ENCODE assay signal across 17 cellular contexts in the genomic region with DNA sequence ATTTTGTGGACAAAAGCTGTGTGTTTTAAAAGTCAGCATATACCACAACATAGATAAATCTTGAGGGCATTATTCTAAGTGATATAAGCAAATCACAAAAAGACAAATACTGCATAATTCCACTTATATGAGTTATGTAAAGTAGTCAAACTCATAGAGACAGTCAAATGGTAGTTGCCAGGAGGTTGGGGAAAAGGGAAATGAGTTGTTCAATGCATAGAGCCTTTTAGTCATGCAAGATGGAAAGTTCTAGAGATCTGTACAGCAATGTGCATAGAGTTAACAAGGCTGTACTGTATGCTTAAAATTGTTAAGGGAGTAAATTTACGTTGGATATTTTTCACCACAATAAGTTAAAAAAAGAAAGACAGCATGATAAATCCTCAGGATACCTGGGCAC.
DNase-seq lines count a peak whose midpoint lies in the region; ATAC-seq and TF ChIP-seq lines count a peak whose summit lies in the region.
"Had no signal": no experiment of that assay in that cellular context is flagged by ENCODE, and none has a peak within 500 bp of the region (broad histone marks: within the 10 kb centered on the region; RNA-seq: fewer than 3 reads in every experiment).

No MANE protein-coding gene starts in this region.

- CTCF ChIA-PET in CD8-positive, alpha-beta memory T cell (lab: Charles Lee) = no interaction called here

- H3K27me3 ChIP-seq in CD8-positive, alpha-beta memory T cell (ENCODE audit: insufficient read depth, low read length, poor library complexity, severe bottlenecking) = no peaks in the 10 kb centered on the region

- H3K36me3 Mint-ChIP-seq in chondrocyte (ENCODE audit: low read depth) = peaks cover 4% of the 10 kb centered on the region
- no peaks in the 10 kb centered on the region for H3K36me3 Mint-ChIP-seq in CD8-positive, alpha-beta memory T cell
- no peaks in the 10 kb centered on the region for H3K36me3 Mint-ChIP-seq in activated naive CD8-positive, alpha-beta T cell treated with anti-CD3 and anti-CD28 coated beads for 36 hours
- H3K36me3 Mint-ChIP-seq: CD4-positive, alpha-beta memory T cell had no signal

- no peak overlapping the region for H3K4me3 Mint-ChIP-seq in chondrocyte (ENCODE audit: unreplicated experiment)
- no peak overlapping the region for H3K4me3 Mint-ChIP-seq in CD8-positive, alpha-beta memory T cell
- H3K4me3 Mint-ChIP-seq in activated naive CD8-positive, alpha-beta T cell treated with anti-CD3 and anti-CD28 coated beads for 36 hours = no peak overlapping the region
- H3K4me3 Mint-ChIP-seq: CD4-positive, alpha-beta memory T cell had no signal

- DNase-seq in NCI-H526 (lab: John Stamatoyannopoulos, UW) = peak; percentile 34 to 62
- no peak for DNase-seq in chondrocyte (ENCODE audit: low spot score)
- peak; percentile 19 to 70 for DNase-seq in lung microvascular endothelial cell (ENCODE audit: low read depth in 2 of 2)
- no peak for DNase-seq in CD8-positive, alpha-beta memory T cell
- DNase-seq in activated naive CD8-positive, alpha-beta T cell treated with anti-CD3 and anti-CD28 coated beads for 36 hours = no peak
- DNase-seq: C1 segment of cervical spinal cord; Caco-2; CD4-positive, alpha-beta memory T cell; DMS153; DMS79; EL; GDM1; GOT3; H7; HCEC 1CT had no signal

- peaks cover 74% of the 10 kb centered on the region for H3K4me1 Mint-ChIP-seq in chondrocyte (ENCODE audit: low read depth)
- peaks cover 32 to 35% (median 34%) of the 10 kb centered on the region in 3 donors for H3K4me1 Mint-ChIP-seq in CD8-positive, alpha-beta memory T cell
- peaks cover 41% of the 10 kb centered on the region for H3K4me1 Mint-ChIP-seq in activated naive CD8-positive, alpha-beta T cell treated with anti-CD3 and anti-CD28 coated beads for 36 hours

- H3K4me1 ChIP-seq in CD8-positive, alpha-beta memory T cell (ENCODE audit: insufficient read depth, low read length) = peaks cover 24% of the 10 kb centered on the region
- H3K4me1 ChIP-seq: Caco-2 had no signal

- no peaks in the 10 kb centered on the region for H3K27me3 Mint-ChIP-seq in chondrocyte (ENCODE audit: low read depth)
- H3K27me3 Mint-ChIP-seq in CD8-positive, alpha-beta memory T cell = peaks cover 0 to 2% of the 10 kb centered on the region in 2 donors
- no peaks in the 10 kb centered on the region for H3K27me3 Mint-ChIP-seq in activated naive CD8-positive, alpha-beta T cell treated with anti-CD3 and anti-CD28 coated beads for 36 hours
- H3K27me3 Mint-ChIP-seq: CD4-positive, alpha-beta memory T cell had no signal

- H3K27ac ChIP-seq in CD8-positive, alpha-beta memory T cell (ENCODE audit: low read depth, low read length) = no peak overlapping the region

- POLR2A ChIA-PET in CD8-positive, alpha-beta memory T cell (lab: Charles Lee) = no interaction called here

- H3K36me3 ChIP-seq in CD8-positive, alpha-beta memory T cell (ENCODE audit: insufficient read depth, low read length) = no peaks in the 10 kb centered on the region

- peak overlapping the region; percentile 19 for H3K27ac Mint-ChIP-seq in chondrocyte (ENCODE audit: unreplicated experiment)
- no peak overlapping the region for H3K27ac Mint-ChIP-seq in CD8-positive, alpha-beta memory T cell
- no peak overlapping the region for H3K27ac Mint-ChIP-seq in activated naive CD8-positive, alpha-beta T cell treated with anti-CD3 and anti-CD28 coated beads for 36 hours
- H3K27ac Mint-ChIP-seq: CD4-positive, alpha-beta memory T cell had no signal

- no peak for TF ChIP-seq CTCF in chondrocyte (IDR thresholded peaks at IDR 0.05)

- no peak overlapping the region for H3K4me3 ChIP-seq in CD8-positive, alpha-beta memory T cell (ENCODE audit: low read length)
- H3K4me3 ChIP-seq: GM12878 had no signal

- ATAC-seq in GM21390 (IDR thresholded peaks at IDR 0.05; ENCODE audit: unreplicated experiment) = no peak
- ATAC-seq: GM12878 had no signal

- H3K9me3 ChIP-seq in CD8-positive, alpha-beta memory T cell (ENCODE audit: low read length) = no peaks in the 10 kb centered on the region
- H3K9me3 ChIP-seq: Caco-2 had no signal

- peaks cover 4% of the 10 kb centered on the region for H3K9me3 Mint-ChIP-seq in chondrocyte (ENCODE audit: low read depth)
- H3K9me3 Mint-ChIP-seq in CD8-positive, alpha-beta memory T cell = no peaks in the 10 kb centered on the region
- no peaks in the 10 kb centered on the region for H3K9me3 Mint-ChIP-seq in activated naive CD8-positive, alpha-beta T cell treated with anti-CD3 and anti-CD28 coated beads for 36 hours

Comparison
In these comparisons a context has a peak if more than half of its experiments do, and no peak if none do; other contexts are left out.
1. DNase-seq: peak in NCI-H526 (2 of 2) and lung microvascular endothelial cell (2 of 2); none in chondrocyte (single experiment), CD8-positive, alpha-beta memory T cell (0 of 5) and activated naive CD8-positive, alpha-beta T cell treated with anti-CD3 and anti-CD28 coated beads for 36 hours (single experiment).